8 cellular contexts compared by ENCODE assay signal in the genomic region with DNA sequence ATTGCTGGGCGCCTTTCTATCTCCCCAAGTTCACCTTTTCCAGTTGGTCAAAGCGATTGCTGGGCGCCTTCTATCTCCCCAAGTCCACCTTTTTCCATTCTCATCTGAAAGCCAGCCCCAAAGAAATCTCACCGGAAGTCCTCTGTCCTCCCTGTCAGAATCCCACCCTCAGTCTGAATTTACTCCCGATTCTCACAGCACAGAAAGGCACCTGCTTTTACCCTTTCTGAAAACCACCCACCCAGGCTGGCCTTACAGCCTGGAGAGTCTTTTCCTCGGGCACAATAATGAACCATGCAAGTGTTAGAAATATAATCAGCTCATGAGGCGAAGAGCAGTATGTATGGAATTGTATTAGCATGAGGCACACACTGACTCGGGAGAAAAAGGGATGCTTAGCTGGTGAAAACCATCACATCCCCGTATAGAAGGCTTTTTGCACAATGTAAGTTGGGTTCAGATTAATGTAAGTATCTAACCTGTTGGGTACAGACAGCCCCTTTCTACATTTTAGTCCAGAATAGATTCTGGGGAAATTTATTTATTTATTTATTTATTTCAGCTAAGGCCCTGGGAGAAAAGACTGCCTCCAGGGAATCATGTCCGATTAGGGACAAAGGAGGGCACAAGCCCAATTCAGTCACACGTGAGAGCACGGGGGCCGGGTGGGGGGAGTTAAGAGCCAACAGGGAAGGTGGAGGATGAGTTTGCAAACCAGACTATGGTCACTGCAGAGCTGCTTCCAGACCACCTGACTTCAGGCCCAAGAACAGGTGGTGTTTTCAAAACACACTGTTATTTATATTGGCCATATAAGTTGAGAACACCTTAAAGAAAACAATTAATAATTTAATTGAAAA. TPM values are rescaled to one million over a fixed set of nuclear protein-coding genes. Genes with fewer than 3 reads are reported as not detected.
DNase-seq lines count a peak whose midpoint lies in the region; ATAC-seq and TF ChIP-seq lines count a peak whose summit lies in the region.

No MANE protein-coding gene starts in this region.

- peaks cover 35% of the 10 kb centered on the region for H3K27me3 Mint-ChIP-seq in activated naive CD8-positive, alpha-beta T cell treated with anti-CD3 and anti-CD28 coated beads, Interleukin-2, amount 10 ng/mL, durations not matched to agents 7 days and 5 days
- H3K27me3 Mint-ChIP-seq in activated naive CD8-positive, alpha-beta T cell treated with anti-CD3 and anti-CD28 coated beads for 36 hours: peaks cover 37% of the 10 kb centered on the region
- no peaks in the 10 kb centered on the region for H3K27me3 Mint-ChIP-seq in chondrocyte (ENCODE audit: low read depth)

- H3K27ac Mint-ChIP-seq in activated naive CD8-positive, alpha-beta T cell treated with anti-CD3 and anti-CD28 coated beads, Interleukin-2, amount 10 ng/mL, durations not matched to agents 7 days and 5 days: no peak overlapping the region
- no peak overlapping the region for H3K27ac Mint-ChIP-seq in activated naive CD8-positive, alpha-beta T cell treated with anti-CD3 and anti-CD28 coated beads for 36 hours
- no peak overlapping the region for H3K27ac Mint-ChIP-seq in chondrocyte (ENCODE audit: unreplicated experiment)

- H3K4me3 Mint-ChIP-seq in activated naive CD8-positive, alpha-beta T cell treated with anti-CD3 and anti-CD28 coated beads, Interleukin-2, amount 10 ng/mL, durations not matched to agents 7 days and 5 days: peak overlapping the region; percentile 23
- no peak overlapping the region for H3K4me3 Mint-ChIP-seq in activated naive CD8-positive, alpha-beta T cell treated with anti-CD3 and anti-CD28 coated beads for 36 hours
- H3K4me3 Mint-ChIP-seq in chondrocyte (ENCODE audit: unreplicated experiment): peak overlapping the region; percentile 75

- POLR2A ChIA-PET in activated naive CD8-positive, alpha-beta T cell treated with anti-CD3 and anti-CD28 coated beads, Interleukin-2, amount 10 ng/mL, durations not matched to agents 7 days and 5 days (lab: Charles Lee): no interaction called here

- H3K9me3 Mint-ChIP-seq in activated naive CD8-positive, alpha-beta T cell treated with anti-CD3 and anti-CD28 coated beads, Interleukin-2, amount 10 ng/mL, durations not matched to agents 7 days and 5 days: no peaks in the 10 kb centered on the region
- no peaks in the 10 kb centered on the region for H3K9me3 Mint-ChIP-seq in activated naive CD8-positive, alpha-beta T cell treated with anti-CD3 and anti-CD28 coated beads for 36 hours
- no peaks in the 10 kb centered on the region for H3K9me3 Mint-ChIP-seq in chondrocyte (ENCODE audit: low read depth)

- no peak for DNase-seq in activated naive CD8-positive, alpha-beta T cell treated with anti-CD3 and anti-CD28 coated beads, Interleukin-2, amount 10 ng/mL, durations not matched to agents 7 days and 5 days
- DNase-seq in activated naive CD8-positive, alpha-beta T cell treated with anti-CD3 and anti-CD28 coated beads for 36 hours: no peak
- no peak for DNase-seq in chondrocyte (ENCODE audit: low spot score)
- no peak for DNase-seq in upper lobe of left lung
- no peak for DNase-seq in activated CD4-positive, CD25-positive, alpha-beta regulatory T cell treated with anti-CD3 and anti-CD28 coated beads, Interleukin-2, amount 50 U/mL, for 72 hours
- DNase-seq in EL: no peak

- H3K36me3 ChIP-seq in upper lobe of left lung: no peaks in the 10 kb centered on the region

- 79 to 88% methylated on average over 13 of the region's 13 CpGs for whole genome bisulfite sequencing in upper lobe of left lung, 2 donors

- TF ChIP-seq POLR2A in upper lobe of left lung (IDR thresholded peaks at IDR 0.05): no peak

- no peak for ATAC-seq in activated naive CD8-positive, alpha-beta T cell treated with anti-CD3 and anti-CD28 coated beads, Interleukin-2, amount 10 ng/mL, durations not matched to agents 7 days and 5 days (ENCODE audit: low read depth)
- ATAC-seq in upper lobe of left lung (ENCODE audit: low FRiP score in 2 of 2) (no peak), HG03571 (IDR thresholded peaks at IDR 0.05; ENCODE audit: unreplicated experiment) (no peak)

- no peaks in the 10 kb centered on the region for H3K9me3 ChIP-seq in mononuclear cell (ENCODE audit: low read depth, low read length)
- H3K9me3 ChIP-seq in upper lobe of left lung: no peaks in the 10 kb centered on the region

- no peaks in the 10 kb centered on the region for H3K36me3 Mint-ChIP-seq in activated naive CD8-positive, alpha-beta T cell treated with anti-CD3 and anti-CD28 coated beads, Interleukin-2, amount 10 ng/mL, durations not matched to agents 7 days and 5 days
- no peaks in the 10 kb centered on the region for H3K36me3 Mint-ChIP-seq in activated naive CD8-positive, alpha-beta T cell treated with anti-CD3 and anti-CD28 coated beads for 36 hours
- peaks cover 2% of the 10 kb centered on the region for H3K36me3 Mint-ChIP-seq in chondrocyte (ENCODE audit: low read depth)

- TF ChIP-seq EP300 in upper lobe of left lung (IDR thresholded peaks at IDR 0.05): no peak

- peak overlapping the region; percentile 93 to 98 (median 94) for H3K27ac ChIP-seq in upper lobe of left lung

- no peak for TF ChIP-seq CTCF in chondrocyte (IDR thresholded peaks at IDR 0.05)
- TF ChIP-seq CTCF in upper lobe of left lung (IDR thresholded peaks at IDR 0.05): no peak

- H3K4me1 Mint-ChIP-seq in activated naive CD8-positive, alpha-beta T cell treated with anti-CD3 and anti-CD28 coated beads, Interleukin-2, amount 10 ng/mL, durations not matched to agents 7 days and 5 days: no peaks in the 10 kb centered on the region
- H3K4me1 Mint-ChIP-seq in activated naive CD8-positive, alpha-beta T cell treated with anti-CD3 and anti-CD28 coated beads for 36 hours: peaks cover 2% of the 10 kb centered on the region
- H3K4me1 Mint-ChIP-seq in chondrocyte (ENCODE audit: low read depth): peaks cover 32% of the 10 kb centered on the region

- H3K27me3 ChIP-seq in mononuclear cell (ENCODE audit: insufficient read depth, low read length): peaks cover 3% of the 10 kb centered on the region
- H3K27me3 ChIP-seq in upper lobe of left lung: no peaks in the 10 kb centered on the region

- H3K4me3 ChIP-seq in mononuclear cell (ENCODE audit: low read length) (peak overlapping the region; percentile 36), upper lobe of left lung (peak overlapping the region in 2 of 4 donors; percentile 71 to 83)

- peaks cover 18% of the 10 kb centered on the region for H3K4me1 ChIP-seq in mononuclear cell (ENCODE audit: insufficient read depth, low read length)
- peaks cover 35 to 70% (median 58%) of the 10 kb centered on the region in 4 donors for H3K4me1 ChIP-seq in upper lobe of left lung

RNA-seq across cellular contexts. Expression of a gene that starts 1.4 kb away (rescaled TPM):
- 1 to 10 TPM; 1.1 to 1.6 TPM for total RNA-seq in activated naive CD8-positive, alpha-beta T cell treated with anti-CD3 and anti-CD28 coated beads, Interleukin-2, amount 10 ng/mL, durations not matched to agents 7 days and 5 days
- total RNA-seq in activated naive CD8-positive, alpha-beta T cell treated with anti-CD3 and anti-CD28 coated beads for 36 hours: under 1 TPM; 0.40 to 0.54 TPM
- total RNA-seq in chondrocyte (74.4 to 91.0 TPM (median 86.8 TPM) in 3 replicates), mononuclear cell (2.6 TPM), upper lobe of left lung (10 to 100 TPM; 22.4 to 40.3 (median 27.0) TPM)
